In the genomic region with DNA sequence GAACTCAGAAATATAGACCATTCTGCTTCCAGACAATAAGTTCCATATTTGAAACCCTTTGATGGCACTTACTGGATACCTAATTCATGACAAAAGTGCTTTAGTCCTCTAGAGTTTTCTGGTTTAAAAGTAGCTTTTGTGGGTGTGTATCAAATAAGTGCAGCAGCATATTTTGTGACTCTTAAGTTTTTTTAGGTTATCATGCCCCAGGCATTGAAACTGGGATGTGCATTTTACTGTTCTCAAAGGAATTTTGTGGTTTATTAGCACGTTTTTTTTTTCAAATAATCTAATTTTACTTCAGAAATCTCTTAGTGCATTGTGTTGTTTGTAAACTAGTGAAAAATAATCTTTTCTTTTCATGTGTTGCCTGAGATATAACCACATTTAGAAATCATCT, we compare ENCODE assay signal across 10 cellular contexts. TPM values are rescaled to one million over a fixed set of nuclear protein-coding genes. Genes with fewer than 3 reads are reported as not detected.
A peak's percentile ranks its signal among the peaks of the same experiment; 100 is the strongest.
DNase-seq lines count a peak whose midpoint lies in the region; ATAC-seq, FAIRE-seq and TF ChIP-seq lines count a peak whose summit lies in the region.
"Had no signal": no experiment of that assay in that cellular context is flagged by ENCODE, and none has a peak within 500 bp of the region (broad histone marks: within the 10 kb centered on the region; RNA-seq: fewer than 3 reads in every experiment).

No MANE protein-coding gene starts in this region.

- H3K4me1 ChIP-seq in A673 (ENCODE audit: insufficient read depth, low read length, poor library complexity, severe bottlenecking) = peaks cover 35% of the 10 kb centered on the region
- peaks cover 5 to 17% of the 10 kb centered on the region in 2 experiments; a peak in 4 of 5 replicates for H3K4me1 ChIP-seq in K562 (replicated peaks in 1 of 2; ENCODE audit: control insufficient read depth in 2 of 2, insufficient read depth in 2 of 2, low read length in 2 of 2)
- peaks cover 16% of the 10 kb centered on the region in 2 donors for H3K4me1 ChIP-seq in mucosa of rectum (ENCODE audit: control insufficient read depth in 2 of 2, insufficient read depth in 2 of 2, low read length in 2 of 2)

- no peak overlapping the region for H2AFZ ChIP-seq in K562 (ENCODE audit: low read depth, low read length)

- H3K4me3 ChIP-seq in A673 (ENCODE audit: low read depth, low read length, poor library complexity, severe bottlenecking) (peak overlapping the region; percentile 72), HL-60 (replicated peaks; ENCODE audit: insufficient read depth, low read length) (peak overlapping the region; percentile 64), K562 (peak overlapping the region; percentile 71), mucosa of rectum (ENCODE audit: low read length in 2 of 2) (peak overlapping the region; percentile 99)

- ATAC-seq in K562 (no peak), esophagus mucosa (no peak)

- BruUV-seq in A673 (replicated peaks; lab: Mats Ljungman, UMichigan) = no TSS peak
- no TSS peak for BruUV-seq in K562 (replicated peaks; lab: Mats Ljungman, UMichigan)

- H3K36me3 ChIP-seq in A673 (ENCODE audit: insufficient read depth, low read length, poor library complexity, severe bottlenecking) (peaks cover 43% of the 10 kb centered on the region), K562 (ENCODE audit: control insufficient read depth, insufficient read depth, low read length) (peaks cover 49% of the 10 kb centered on the region), mucosa of rectum (ENCODE audit: control insufficient read depth in 2 of 2, insufficient read depth in 2 of 2, low read length in 2 of 2) (peaks cover 25 to 38% of the 10 kb centered on the region in 2 donors)

- H3K9me3 ChIP-seq in A673 (ENCODE audit: low read depth, low read length, poor library complexity, severe bottlenecking) (no peaks in the 10 kb centered on the region), K562 (replicated peaks; ENCODE audit: control insufficient read depth, insufficient read depth, low read depth, low read length) (no peaks in the 10 kb centered on the region), mucosa of rectum (ENCODE audit: control insufficient read depth in 2 of 2, low read length in 2 of 2) (no peaks in the 10 kb centered on the region)

- POLR2A ChIA-PET in A673 (lab: Charles Lee; ENCODE audit: low non-redundant PET) (no interaction called here), K562 (lab: Yijun Ruan, JAX) (interaction anchor here (1.1 kb wide), 1 partner anchor 8 kb away, joined by 4 read pairs; no protein-coding TSS in a partner anchor)

- in situ Hi-C loops in K562 (cut with MboI) = no loop called here

- no peak for FAIRE-seq in K562 (lab: Jason Lieb, UNC)
- FAIRE-seq: RCC 7860 had no signal

- TF ChIP-seq RAD21 in K562 (CRISPR knock-in tag; conservative IDR thresholded peaks at IDR 0.05 in 1 of 2, IDR thresholded peaks at IDR 0.05 in 1 of 2) = no peak

- no peaks in the 10 kb centered on the region for H3K9me1 ChIP-seq in K562 (ENCODE audit: control insufficient read depth, insufficient read depth, low read length)

- H3K27ac ChIP-seq in A673 (ENCODE audit: low read depth, low read length, poor library complexity, severe bottlenecking) (peak overlapping the region; percentile 87), HL-60 (replicated peaks) (peak overlapping the region; percentile 93), K562 (ENCODE audit: extremely low read depth, low read depth, low read length) (no peak overlapping the region; the same call in 2 of the 3 replicates), mucosa of rectum (ENCODE audit: low read depth in 2 of 2, low read length in 2 of 2) (peak overlapping the region in 1 of 2 donors; percentile 9)

- TF ChIP-seq EP300 in K562 (IDR thresholded peaks at IDR 0.05; ENCODE audit: low read length) = no peak

- H3K79me2 ChIP-seq in K562 (ENCODE audit: control insufficient read depth, insufficient read depth, low read length) = peaks cover 52% of the 10 kb centered on the region

- CTCF ChIA-PET in A673 (lab: Charles Lee) = interaction anchor here (0.7 kb wide), 1 partner anchor 9 kb away, joined by 3 read pairs; no protein-coding TSS in a partner anchor
- CTCF ChIA-PET in K562 (lab: Yijun Ruan, JAX; ENCODE audit: low intra/inter-chr PET ratio) = no interaction called here

- intact Hi-C loops in A673 (cut with micrococcal nuclease; ENCODE audit: unreplicated experiment) = no loop called here
- intact Hi-C loops in K562 (cut with micrococcal nuclease) = no loop called here

- H3K27me3 ChIP-seq in A673 (replicated peaks; ENCODE audit: insufficient read depth, low read depth, low read length, poor library complexity) (no peaks in the 10 kb centered on the region), HL-60 (ENCODE audit: insufficient read depth, poor library complexity, severe bottlenecking) (no peaks in the 10 kb centered on the region), K562 (ENCODE audit: control insufficient read depth in 2 of 2, insufficient read depth in 2 of 2, low read length in 2 of 2) (no peaks in the 10 kb centered on the region), mucosa of rectum (ENCODE audit: control insufficient read depth in 2 of 2, insufficient read depth in 2 of 2, low read length in 2 of 2) (no peaks in the 10 kb centered on the region)

- TF ChIP-seq CTCF in A673 (conservative IDR thresholded peaks at IDR 0.05; ENCODE audit: low read depth, low read length) (no peak), HL-60 (IDR thresholded peaks at IDR 0.05; ENCODE audit: insufficient read depth, low read length) (no peak), K562 (IDR thresholded peaks at IDR 0.05 in 2 of 3, conservative IDR thresholded peaks at IDR 0.05 in 1 of 3; ENCODE audit: insufficient read depth in 2 of 3, low read depth in 1 of 3, low read length in 3 of 3) (no peak)

- no peak for TF ChIP-seq POLR2A in K562 (conservative IDR thresholded peaks at IDR 0.05)
- no peak for TF ChIP-seq POLR2A in erythroblast (IDR thresholded peaks at IDR 0.05; ENCODE audit: low read length)

- H4K20me1 ChIP-seq in K562 (replicated peaks; ENCODE audit: control insufficient read depth, insufficient read depth, low read length) = peaks cover 5% of the 10 kb centered on the region; the same call in 1 of the 2 replicates

- peak overlapping the region; percentile 84 for H3K4me2 ChIP-seq in K562 (ENCODE audit: insufficient read depth, low read length)

- DNase-seq in A673 (ENCODE audit: low spot score) = no peak
- no peak for DNase-seq in HL-60 (ENCODE audit: low read depth in 1 of 2, low spot score in 1 of 2)
- DNase-seq in K562 (ENCODE audit: extremely low read depth in 1 of 4, low spot score in 3 of 4) = no peak
- DNase-seq in erythroblast (lab: John Stamatoyannopoulos, UW) = no peak
- DNase-seq in COLO829 (ENCODE audit: low spot score) = no peak
- no peak for DNase-seq in NCI-H526 (lab: John Stamatoyannopoulos, UW)
- DNase-seq: stimulated activated CD4-positive, alpha-beta T cell treated with anti-CD3 and anti-CD28 coated beads, Interleukin-4, amount 100 ng/mL, for 4 hours had no signal

- H3K9ac ChIP-seq in K562 (ENCODE audit: insufficient read depth in 1 of 2, low read depth in 2 of 2, low read length in 2 of 2) = peak overlapping the region in 1 of 2 experiments; percentile 93; a peak in 2 of 4 replicates
- H3K9ac ChIP-seq in mucosa of rectum (ENCODE audit: low read depth in 1 of 2, low read length in 2 of 2) = peak overlapping the region in 1 of 2 donors; percentile 86

- WGBS in K562 (ENCODE audit: insufficient coverage, low coverage, missing lambda C conversion rate) = 0% methylated on average over 1 of the region's 1 CpG

RNA-seq across cellular contexts. Expression of a gene that starts 1.5 kb away (rescaled TPM):
- total RNA-seq in A673 (2021) = 508 and 534 TPM in 2 replicates
- 167 and 262 TPM in 2 replicates for total RNA-seq in K562 (2011; cell fraction: chromatin; rRNA removed; ENCODE audit: low replicate concordance)
- 85.9 and 98.2 TPM in 2 replicates for total RNA-seq in K562 (2011; cell fraction: nucleolus; rRNA removed)
- 119 and 135 TPM in 2 replicates for total RNA-seq in K562 (2011; cell fraction: nucleoplasm; rRNA removed)
- total RNA-seq in K562 (2014; rRNA removed) = 189 and 191 TPM in 2 replicates
- 334 and 394 TPM in 2 replicates for total RNA-seq in K562 (2014; rRNA removed; fragmentation: Illumina TruSeq; extraction: Trizol)
- 274 and 297 TPM in 2 replicates for total RNA-seq in K562 (2015; rRNA removed; fragmentation: Illumina TruSeq; extraction: Trizol)
- total RNA-seq in K562 (2021) = 283 and 290 TPM in 2 replicates
- polyA plus RNA-seq in K562 (2011; rRNA removed) = 398 and 551 TPM in 2 replicates
- polyA plus RNA-seq in K562 (2011; cell fraction: cytosol; rRNA removed) = 137 and 145 TPM in 2 replicates
- polyA plus RNA-seq in K562 (2011; cell fraction: nucleus; rRNA removed) = 83.1 and 119 TPM in 2 replicates
- polyA plus RNA-seq in K562 (2012) = 172 and 249 TPM in 2 replicates
- polyA plus RNA-seq in K562 (2014; fragmentation: Illumina TruSeq; extraction: Trizol) = 252 and 289 TPM in 2 replicates
- polyA plus RNA-seq in K562 (2014; fragmentation: Nextera tagmentation; extraction: Ambion mirVana) = 100 to 1,000 TPM; 325 to 369 TPM
- polyA plus RNA-seq in K562 (2014; rRNA removed) = 156 and 168 TPM in 2 replicates
- polyA minus RNA-seq in K562 (2011; rRNA and poly(A)+ RNA removed) = 747 and 768 TPM in 2 replicates
- polyA minus RNA-seq in K562 (2011; cell fraction: cytosol; rRNA and poly(A)+ RNA removed) = 144 and 225 TPM in 2 replicates
- 99.9 and 166 TPM in 2 replicates for polyA minus RNA-seq in K562 (2011; cell fraction: nucleus; rRNA and poly(A)+ RNA removed)
- total RNA-seq in esophagus mucosa = 198 TPM

RNA-seq across cellular contexts. Expression of a gene that starts 28.9 kb away (rescaled TPM):
- 1.1 and 1.7 TPM in 2 replicates for total RNA-seq in A673 (2021)
- not detected in 2 replicates for total RNA-seq in K562 (2011; cell fraction: chromatin; rRNA removed; ENCODE audit: low replicate concordance)
- total RNA-seq in K562 (2011; cell fraction: nucleolus; rRNA removed) = not detected in 2 replicates
- total RNA-seq in K562 (2011; cell fraction: nucleoplasm; rRNA removed) = not detected in 2 replicates
- total RNA-seq in K562 (2014; rRNA removed) = not detected in 2 replicates
- 0.04 and 0.13 TPM in 2 replicates for total RNA-seq in K562 (2014; rRNA removed; fragmentation: Illumina TruSeq; extraction: Trizol)
- 0.08 TPM in 1 of 2 replicates, not detected in the other for total RNA-seq in K562 (2015; rRNA removed; fragmentation: Illumina TruSeq; extraction: Trizol)
- 0.04 and 0.13 TPM in 2 replicates for total RNA-seq in K562 (2021)
- polyA plus RNA-seq in K562 (2011; rRNA removed) = not detected in 2 replicates
- not detected in 2 replicates for polyA plus RNA-seq in K562 (2011; cell fraction: cytosol; rRNA removed)
- not detected in 2 replicates for polyA plus RNA-seq in K562 (2011; cell fraction: nucleus; rRNA removed)
- polyA plus RNA-seq in K562 (2012) = 0.09 and 0.57 TPM in 2 replicates
- 0.07 and 0.09 TPM in 2 replicates for polyA plus RNA-seq in K562 (2014; fragmentation: Illumina TruSeq; extraction: Trizol)
- polyA plus RNA-seq in K562 (2014; fragmentation: Nextera tagmentation; extraction: Ambion mirVana) = under 1 TPM in 1 of 2 experiments, not detected in 1; 0.01 TPM
- polyA plus RNA-seq in K562 (2014; rRNA removed) = not detected in 2 replicates
- polyA minus RNA-seq in K562 (2011; rRNA and poly(A)+ RNA removed) = not detected in 2 replicates
- not detected in 2 replicates for polyA minus RNA-seq in K562 (2011; cell fraction: cytosol; rRNA and poly(A)+ RNA removed)
- not detected in 2 replicates for polyA minus RNA-seq in K562 (2011; cell fraction: nucleus; rRNA and poly(A)+ RNA removed)
- total RNA-seq in esophagus mucosa = 0.04 TPM

RNA-seq across cellular contexts. Expression of a gene that starts 29.0 kb away (rescaled TPM):
- 19.7 and 22.2 TPM in 2 replicates for total RNA-seq in A673 (2021)
- 10.8 and 13.1 TPM in 2 replicates for total RNA-seq in K562 (2011; cell fraction: chromatin; rRNA removed; ENCODE audit: low replicate concordance)
- total RNA-seq in K562 (2011; cell fraction: nucleolus; rRNA removed) = 8.7 and 10.1 TPM in 2 replicates
- total RNA-seq in K562 (2011; cell fraction: nucleoplasm; rRNA removed) = 8.4 and 10.8 TPM in 2 replicates
- 9.0 and 10.1 TPM in 2 replicates for total RNA-seq in K562 (2014; rRNA removed)
- 7.6 and 7.8 TPM in 2 replicates for total RNA-seq in K562 (2014; rRNA removed; fragmentation: Illumina TruSeq; extraction: Trizol)
- 8.2 and 8.4 TPM in 2 replicates for total RNA-seq in K562 (2015; rRNA removed; fragmentation: Illumina TruSeq; extraction: Trizol)
- 6.2 and 6.8 TPM in 2 replicates for total RNA-seq in K562 (2021)
- 7.0 and 9.0 TPM in 2 replicates for polyA plus RNA-seq in K562 (2011; rRNA removed)
- 6.8 and 8.6 TPM in 2 replicates for polyA plus RNA-seq in K562 (2011; cell fraction: cytosol; rRNA removed)
- 3.8 and 5.2 TPM in 2 replicates for polyA plus RNA-seq in K562 (2011; cell fraction: nucleus; rRNA removed)
- 6.5 and 34.5 TPM in 2 replicates for polyA plus RNA-seq in K562 (2012)
- 8.2 and 8.4 TPM in 2 replicates for polyA plus RNA-seq in K562 (2014; fragmentation: Illumina TruSeq; extraction: Trizol)
- 1 to 10 TPM; 1.1 to 2.0 TPM for polyA plus RNA-seq in K562 (2014; fragmentation: Nextera tagmentation; extraction: Ambion mirVana)
- 8.7 and 10.3 TPM in 2 replicates for polyA plus RNA-seq in K562 (2014; rRNA removed)
- polyA minus RNA-seq in K562 (2011; rRNA and poly(A)+ RNA removed) = 10.4 and 11.7 TPM in 2 replicates
- polyA minus RNA-seq in K562 (2011; cell fraction: cytosol; rRNA and poly(A)+ RNA removed) = 3.5 and 5.1 TPM in 2 replicates
- 4.2 and 9.9 TPM in 2 replicates for polyA minus RNA-seq in K562 (2011; cell fraction: nucleus; rRNA and poly(A)+ RNA removed)
- total RNA-seq in esophagus mucosa = 3.1 TPM
